17 cellular contexts compared by ENCODE assay signal in the genomic region with DNA sequence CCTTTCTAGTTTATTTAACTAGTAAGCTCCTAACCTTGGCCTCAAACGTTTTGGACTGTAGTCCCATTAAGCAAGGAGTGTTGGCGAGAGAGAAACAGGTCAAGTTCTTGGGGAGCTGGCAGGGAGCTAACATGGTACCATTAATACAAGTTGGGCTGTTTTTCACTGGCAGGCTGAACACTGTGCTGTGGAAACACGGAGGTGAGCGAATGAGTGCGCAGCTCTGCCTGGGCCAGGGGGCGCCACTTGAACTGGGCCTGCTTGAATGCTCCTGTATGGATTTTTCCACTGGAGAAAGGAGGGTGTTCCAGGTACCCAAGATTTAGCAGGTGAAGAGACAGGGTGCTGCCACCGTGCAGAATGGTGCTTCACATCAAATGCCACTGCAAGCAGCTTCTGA. TPM values are rescaled to one million over a fixed set of nuclear protein-coding genes. Genes with fewer than 3 reads are reported as not detected.
DNase-seq lines count a peak whose midpoint lies in the region; ATAC-seq and TF ChIP-seq lines count a peak whose summit lies in the region.
"Had no signal": no experiment of that assay in that cellular context is flagged by ENCODE, and none has a peak within 500 bp of the region (broad histone marks: within the 10 kb centered on the region; RNA-seq: fewer than 3 reads in every experiment).

No MANE protein-coding gene starts in this region.

- H3K4me3 Mint-ChIP-seq in endodermal cell = no peak overlapping the region
- H3K4me3 Mint-ChIP-seq: activated B cell treated with CpG ODN at 0.5 μM for 24 hours; T-helper 1 cell treated with Interleukin-12 subunit alpha and Interleukin-12 subunit beta and Interleukin-4 antibody, amounts not matched to agents 30 μg/mL and 1 μg/mL, for 36 hours had no signal

- H3K9me3 ChIP-seq in endodermal cell (ENCODE audit: control insufficient read depth, low read length) (no peaks in the 10 kb centered on the region), psoas muscle (no peaks in the 10 kb centered on the region)

- H3K27ac ChIP-seq in RWPE1 = peak overlapping the region; percentile 69
- no peak overlapping the region for H3K27ac ChIP-seq in endodermal cell (ENCODE audit: low read depth, low read length)
- H3K27ac ChIP-seq in psoas muscle = peak overlapping the region; percentile 69
- H3K27ac ChIP-seq: C4-2B, dorsolateral prefrontal cortex had no signal

- no peaks in the 10 kb centered on the region for H3K27me3 ChIP-seq in H7 (ENCODE audit: control insufficient read depth, insufficient read depth, low read length)
- H3K27me3 ChIP-seq in endodermal cell (ENCODE audit: control insufficient read depth, insufficient read depth, low read length, poor library complexity, severe bottlenecking) = no peaks in the 10 kb centered on the region
- H3K27me3 ChIP-seq in psoas muscle (ENCODE audit: insufficient read depth in 3 of 3, low read length in 2 of 3) = no peaks in the 10 kb centered on the region

- H3K4me1 ChIP-seq in endodermal cell (ENCODE audit: control insufficient read depth, insufficient read depth, low read length) = no peaks in the 10 kb centered on the region
- no peaks in the 10 kb centered on the region for H3K4me1 ChIP-seq in psoas muscle

- WGBS in endodermal cell (ENCODE audit: insufficient coverage in 1 of 2, insufficient read length in 1 of 2), 2 experiments = 80 to 89% methylated on average over 2 to 7 of the region's 7 CpGs
- WGBS in psoas muscle, 3 donors = 63 to 91% (median 73%) methylated on average over 7 of the region's 7 CpGs

- no peaks in the 10 kb centered on the region for H3K36me3 Mint-ChIP-seq in endodermal cell (ENCODE audit: low read depth)

- H3K9ac ChIP-seq in endodermal cell (ENCODE audit: extremely low read depth, low read length, poor library complexity, severe bottlenecking) = no peak overlapping the region

- H3K4me3 ChIP-seq in H7 (ENCODE audit: insufficient read depth, low read depth, low read length) (no peak overlapping the region), endodermal cell (ENCODE audit: low read length) (no peak overlapping the region), psoas muscle (no peak overlapping the region)
- H3K4me3 ChIP-seq: dorsolateral prefrontal cortex had no signal

- ATAC-seq in psoas muscle (peak; percentile 37 to 54 (median 46)), HG03108 (IDR thresholded peaks at IDR 0.05; ENCODE audit: unreplicated experiment) (no peak), GM21786 (IDR thresholded peaks at IDR 0.05; ENCODE audit: unreplicated experiment) (no peak)

- POLR2A ChIA-PET in RWPE1 (lab: Yijun Ruan, JAX; ENCODE audit: low non-redundant PET) = no interaction called here

- in situ Hi-C loops in G401 (cut with HindIII; ENCODE audit: low sequenced_read_pairs) = no loop called here

- TF ChIP-seq CTCF in RWPE1 (conservative IDR thresholded peaks at IDR 0.05; ENCODE audit: low read depth) (no peak), endodermal cell (conservative IDR thresholded peaks at IDR 0.05) (peak; percentile 70), psoas muscle (IDR thresholded peaks at IDR 0.05) (no peak)

- no peak overlapping the region for H3K27ac Mint-ChIP-seq in endodermal cell
- H3K27ac Mint-ChIP-seq: activated B cell treated with CpG ODN at 0.5 μM for 24 hours had no signal

- no peaks in the 10 kb centered on the region for H3K36me3 ChIP-seq in H7 (replicated peaks; ENCODE audit: control insufficient read depth, insufficient read depth, low read length)
- H3K36me3 ChIP-seq in endodermal cell (ENCODE audit: control insufficient read depth, insufficient read depth, low read length) = no peaks in the 10 kb centered on the region
- H3K36me3 ChIP-seq in psoas muscle (ENCODE audit: insufficient read depth in 1 of 2, low read depth in 1 of 2) = no peaks in the 10 kb centered on the region

- intact Hi-C loops in psoas muscle (cut with DNase I) = no loop called here

- no peaks in the 10 kb centered on the region for H3K4me1 Mint-ChIP-seq in endodermal cell
- H3K4me1 Mint-ChIP-seq: activated B cell treated with CpG ODN at 0.5 μM for 24 hours had no signal

- no peaks in the 10 kb centered on the region for H3K27me3 Mint-ChIP-seq in endodermal cell (ENCODE audit: insufficient read depth)
- H3K27me3 Mint-ChIP-seq: activated B cell treated with CpG ODN at 0.5 μM for 24 hours had no signal

- peak; percentile 41 for DNase-seq in H7
- no peak for DNase-seq in RWPE1 (ENCODE audit: low spot score)
- peak; percentile 65 for DNase-seq in endodermal cell
- DNase-seq in psoas muscle = no peak
- no peak for DNase-seq in G401 (ENCODE audit: low spot score)
- DNase-seq: activated B cell treated with CpG ODN at 0.5 μM for 24 hours; activated naive CD4-positive, alpha-beta T cell treated with Interleukin-2 at 50 U/mL for 16 hours; DMS79; dorsolateral prefrontal cortex; KBM-7; NCI-H1092 treated with DMSO at 0.1 percent for 48 hours; nucleus accumbens; RPMI8226 had no signal

- CTCF ChIA-PET in RWPE1 (lab: Yijun Ruan, JAX) = no interaction called here

- H3K9me3 Mint-ChIP-seq in endodermal cell = no peaks in the 10 kb centered on the region
- H3K9me3 Mint-ChIP-seq: activated B cell treated with CpG ODN at 0.5 μM for 24 hours had no signal

RNA-seq across cellular contexts. Expression of a gene that starts 7.4 kb away (rescaled TPM):
- 396 and 418 TPM in 2 replicates for total RNA-seq in H7 (2014; rRNA removed; shearing (Covaris generic))
- 100 to 1,000 TPM; 163 to 312 TPM for total RNA-seq in endodermal cell
- polyA plus RNA-seq in endodermal cell (2013, experiment 1 of 2) = 119 TPM
- polyA plus RNA-seq in endodermal cell (2013, experiment 2 of 2) = 104 TPM
- total RNA-seq in psoas muscle = 10 to 100 TPM; 18.6 to 52.9 (median 33.6) TPM
- polyA plus RNA-seq in psoas muscle = 10 to 100 TPM; 28.9 to 50.3 (median 45.3) TPM
- 149 and 177 TPM in 2 replicates for total RNA-seq in G401 (2014; rRNA removed; shearing (Covaris generic))

Comparison
In these comparisons a context has a peak if more than half of its experiments do, and no peak if none do; other contexts are left out.
1. DNase-seq: peak in H7 (single experiment) and endodermal cell (single experiment); none in RWPE1 (single experiment), psoas muscle (0 of 2) and G401 (single experiment).
2. ATAC-seq: peak in psoas muscle (4 of 4); none in HG03108 (single experiment) and GM21786 (single experiment).